Comparison of ENCODE assay signal across 23 cellular contexts in genomic region chr2:42761554-42761953, GRCh38. TPM values are rescaled to one million over a fixed set of nuclear protein-coding genes. Genes with fewer than 3 reads are reported as not detected.
DNase-seq lines count a peak whose midpoint lies in the region; ATAC-seq and TF ChIP-seq lines count a peak whose summit lies in the region.
"Had no signal": no experiment of that assay in that cellular context is flagged by ENCODE, and none has a peak within 500 bp of the region (broad histone marks: within the 10 kb centered on the region; RNA-seq: fewer than 3 reads in every experiment).

No MANE protein-coding gene starts in this region.

- H3K4me3 Mint-ChIP-seq in endothelial cell (ENCODE audit: unreplicated experiment): peak overlapping the region; percentile 47
- H3K4me3 Mint-ChIP-seq in CD8-positive, alpha-beta memory T cell: no peak overlapping the region
- H3K4me3 Mint-ChIP-seq: B cell, IgD-negative memory B cell had no signal

- no peaks in the 10 kb centered on the region for H3K79me2 ChIP-seq in osteoblast (ENCODE audit: insufficient read depth, low read length)

- H2AFZ ChIP-seq in osteoblast (ENCODE audit: low read length): no peak overlapping the region

- no peak overlapping the region for H3K27ac ChIP-seq in HEK293 (ENCODE audit: extremely low read depth, low read depth, low read length)
- no peak overlapping the region for H3K27ac ChIP-seq in osteoblast (ENCODE audit: low read depth, low read length)
- no peak overlapping the region for H3K27ac ChIP-seq in CD8-positive, alpha-beta memory T cell (ENCODE audit: low read depth, low read length)
- no peak overlapping the region for H3K27ac ChIP-seq in coronary artery
- H3K27ac ChIP-seq: A549, Peyer's patch had no signal

- H3K9me3 Mint-ChIP-seq in endothelial cell (ENCODE audit: unreplicated experiment): no peaks in the 10 kb centered on the region
- H3K9me3 Mint-ChIP-seq in CD8-positive, alpha-beta memory T cell: no peaks in the 10 kb centered on the region
- H3K9me3 Mint-ChIP-seq: IgD-negative memory B cell had no signal

- H3K4me3 ChIP-seq in HEK293 (ENCODE audit: low read depth, low read length) (no peak overlapping the region), osteoblast (ENCODE audit: insufficient read depth, low read length) (no peak overlapping the region), coronary artery (no peak overlapping the region)
- no peak overlapping the region for H3K4me3 ChIP-seq in CD8-positive, alpha-beta memory T cell (ENCODE audit: low read length)
- H3K4me3 ChIP-seq: A549, HAP-1, MG63, Peyer's patch had no signal

- CTCF ChIA-PET in HEK293 (lab: Yijun Ruan, JAX): no interaction called here
- CTCF ChIA-PET in CD8-positive, alpha-beta memory T cell (lab: Charles Lee): no interaction called here

- ATAC-seq in HG03442 (IDR thresholded peaks at IDR 0.05; ENCODE audit: unreplicated experiment): no peak
- ATAC-seq: A549, SK-N-SH treated with all-trans-retinoic acid at 6 μM for 48 hours had no signal

- no peak overlapping the region for H3K27ac Mint-ChIP-seq in endothelial cell (ENCODE audit: unreplicated experiment)
- H3K27ac Mint-ChIP-seq in CD8-positive, alpha-beta memory T cell: no peak overlapping the region
- H3K27ac Mint-ChIP-seq: B cell, IgD-negative memory B cell had no signal

- no peaks in the 10 kb centered on the region for H3K4me1 Mint-ChIP-seq in endothelial cell (ENCODE audit: unreplicated experiment)
- H3K4me1 Mint-ChIP-seq in CD8-positive, alpha-beta memory T cell: no peaks in the 10 kb centered on the region
- H3K4me1 Mint-ChIP-seq: B cell had no signal

- DNase-seq in GM20000 (ENCODE audit: low spot score) (peak; percentile 5), endothelial cell (ENCODE audit: low spot score) (no peak), osteoblast (ENCODE audit: insufficient read length, low spot score, missing footprints) (peak; percentile 11), coronary artery (ENCODE audit: low spot score) (no peak)
- no peak for DNase-seq in CD8-positive, alpha-beta memory T cell
- DNase-seq: DMS79, Karpas-422, MG63, NCI-H1417, NCI-H1694 treated with DMSO at 0.1 percent for 48 hours, NCI-H2081 treated with DMSO at 0.1 percent for 48 hours, NCI-H2171 treated with DMSO at 0.1 percent for 48 hours, NCI-H524 treated with DMSO at 0.1 percent for 48 hours, NCI-H82 had no signal

- no peaks in the 10 kb centered on the region for H4K20me1 ChIP-seq in osteoblast (ENCODE audit: insufficient read depth, low read length)

- H3K36me3 ChIP-seq in HEK293 (ENCODE audit: control insufficient read depth in 2 of 2, insufficient read depth in 1 of 2, low read length in 2 of 2) (no peaks in the 10 kb centered on the region), osteoblast (ENCODE audit: insufficient read depth, low read length) (no peaks in the 10 kb centered on the region)
- H3K36me3 ChIP-seq in CD8-positive, alpha-beta memory T cell (ENCODE audit: insufficient read depth, low read length): no peaks in the 10 kb centered on the region
- H3K36me3 ChIP-seq: HAP-1, MG63, Peyer's patch had no signal

- peaks cover 16% of the 10 kb centered on the region for H3K36me3 Mint-ChIP-seq in endothelial cell (ENCODE audit: low read depth, unreplicated experiment)
- H3K36me3 Mint-ChIP-seq in CD8-positive, alpha-beta memory T cell: peaks cover 0 to 13% (median 12%) of the 10 kb centered on the region in 3 donors

- H3K27me3 ChIP-seq in osteoblast (ENCODE audit: insufficient read depth, low read length): no peaks in the 10 kb centered on the region
- H3K27me3 ChIP-seq in CD8-positive, alpha-beta memory T cell (ENCODE audit: insufficient read depth, low read length, poor library complexity, severe bottlenecking): no peaks in the 10 kb centered on the region
- H3K27me3 ChIP-seq: MG63, Peyer's patch had no signal

- H3K9me3 ChIP-seq in HEK293 (ENCODE audit: control insufficient read depth, insufficient read depth, low read depth, low read length): no peaks in the 10 kb centered on the region
- no peaks in the 10 kb centered on the region for H3K9me3 ChIP-seq in osteoblast (ENCODE audit: low read depth, low read length)
- no peaks in the 10 kb centered on the region for H3K9me3 ChIP-seq in CD8-positive, alpha-beta memory T cell (ENCODE audit: low read length)
- H3K9me3 ChIP-seq: A549, HAP-1, MG63, Peyer's patch had no signal

- POLR2A ChIA-PET in HEK293 (lab: Yijun Ruan, JAX): no interaction called here
- POLR2A ChIA-PET in CD8-positive, alpha-beta memory T cell (lab: Charles Lee): no interaction called here

- H3K27me3 Mint-ChIP-seq in endothelial cell (ENCODE audit: unreplicated experiment): peaks cover 17% of the 10 kb centered on the region
- peaks cover 0 to 3% of the 10 kb centered on the region in 2 donors for H3K27me3 Mint-ChIP-seq in CD8-positive, alpha-beta memory T cell
- H3K27me3 Mint-ChIP-seq: B cell, IgD-negative memory B cell had no signal

- TF ChIP-seq CTCF in GM20000 (IDR thresholded peaks at IDR 0.05; ENCODE audit: extremely low read depth, missing control alignments): no peak
- TF ChIP-seq CTCF in HEK293 (tag by site-specific recombination; IDR thresholded peaks at IDR 0.05): no peak
- TF ChIP-seq CTCF in endothelial cell (IDR thresholded peaks at IDR 0.05; ENCODE audit: unreplicated experiment): no peak
- no peak for TF ChIP-seq CTCF in osteoblast (IDR thresholded peaks at IDR 0.05; ENCODE audit: extremely low read depth, low read depth, low read length)
- TF ChIP-seq CTCF in coronary artery (IDR thresholded peaks at IDR 0.05): no peak

- no peaks in the 10 kb centered on the region for H3K4me1 ChIP-seq in HEK293 (ENCODE audit: control insufficient read depth, insufficient read depth, low read length)
- no peaks in the 10 kb centered on the region for H3K4me1 ChIP-seq in osteoblast (ENCODE audit: insufficient read depth, low read length)
- H3K4me1 ChIP-seq in CD8-positive, alpha-beta memory T cell (ENCODE audit: insufficient read depth, low read length): no peaks in the 10 kb centered on the region
- H3K4me1 ChIP-seq: A549, Peyer's patch had no signal

- H3K4me2 ChIP-seq in osteoblast (ENCODE audit: insufficient read depth, low read length): no peak overlapping the region
- H3K4me2 ChIP-seq: A549 had no signal

TF ChIP-seq in HEK293, 187 proteins besides CTCF, POLR2A, EP300 and RAD21:
- TF ChIP-seq ZNF223 (tag by site-specific recombination; IDR thresholded peaks at IDR 0.05): no peak
- no peak for TF ChIP-seq ZNF394 (tag by site-specific recombination; IDR thresholded peaks at IDR 0.05; ENCODE audit: borderline replicate concordance)
- TF ChIP-seq KLF1 (tag by site-specific recombination; IDR thresholded peaks at IDR 0.05): peak; percentile 87

RNA-seq across cellular contexts. Expression of gene OXER1, which starts 2.4 kb away (rescaled TPM):
- total RNA-seq in endothelial cell (ENCODE audit: unreplicated experiment): 1.5 TPM
- total RNA-seq in osteoblast: 0.29 TPM in 1 of 2 replicates, not detected in the other
- total RNA-seq in CD8-positive, alpha-beta memory T cell: under 1 TPM in 1 of 2 experiments, not detected in 1; 0.11 TPM
- 0.15 TPM for polyA plus RNA-seq in CD8-positive, alpha-beta memory T cell
- total RNA-seq: OCI-LY7 had no signal
- polyA plus RNA-seq: A549 had no signal

RNA-seq across cellular contexts. Expression of gene HAAO, which starts 30.8 kb away (rescaled TPM):
- total RNA-seq in endothelial cell (ENCODE audit: unreplicated experiment) (6.0 TPM), osteoblast (0.72 and 1.8 TPM in 2 replicates)
- under 1 TPM; 0.27 to 0.35 TPM for total RNA-seq in CD8-positive, alpha-beta memory T cell
- not detected for polyA plus RNA-seq in CD8-positive, alpha-beta memory T cell
- total RNA-seq: OCI-LY7 had no signal
- polyA plus RNA-seq: A549 had no signal

Comparison
In these comparisons a context has a peak if more than half of its experiments do, and no peak if none do; other contexts are left out.
1. DNase-seq: peak in GM20000 (single experiment) and osteoblast (single experiment); none in endothelial cell (single experiment), CD8-positive, alpha-beta memory T cell (0 of 5) and coronary artery (single experiment).